8 cellular contexts compared by ENCODE assay signal in the genomic region with DNA sequence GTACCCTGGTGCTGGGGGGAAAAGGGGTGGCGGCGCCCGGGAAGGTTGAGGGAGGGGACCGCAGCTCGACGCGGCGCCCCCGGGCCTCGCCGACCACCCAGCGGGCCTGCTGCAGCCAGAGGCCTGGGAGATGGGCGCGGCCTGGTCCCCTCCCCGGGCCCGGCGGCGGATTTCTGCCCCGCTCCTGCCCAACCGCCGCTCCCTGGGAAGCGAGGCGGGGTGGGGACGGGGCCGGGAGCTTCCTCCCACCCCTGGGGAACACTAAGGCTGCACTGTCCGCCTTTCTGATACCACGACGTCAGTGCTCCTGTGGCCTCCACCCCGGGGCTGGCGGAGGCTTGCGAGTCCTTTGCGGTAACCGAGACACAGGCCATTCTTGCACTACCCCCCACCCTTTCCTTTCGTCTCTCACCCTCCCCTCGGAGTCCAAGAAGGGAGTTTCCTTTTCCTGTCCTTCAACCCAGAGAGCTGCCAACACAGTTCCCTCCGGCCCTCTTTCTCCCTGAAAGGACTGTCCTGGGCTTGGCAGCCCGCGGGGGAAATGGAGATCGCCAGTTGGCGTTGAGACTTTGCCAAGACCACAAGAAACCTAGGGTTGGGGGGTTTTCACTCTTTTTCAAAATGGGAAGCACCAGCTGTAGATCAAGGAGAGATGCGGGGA. TPM values are rescaled to one million over a fixed set of nuclear protein-coding genes. Genes with fewer than 3 reads are reported as not detected.
DNase-seq lines count a peak whose midpoint lies in the region; ATAC-seq and TF ChIP-seq lines count a peak whose summit lies in the region.

No MANE protein-coding gene starts in this region.

- H3F3A ChIP-seq in GM23338 (replicated peaks; ENCODE audit: low read depth), result no peaks in the 10 kb centered on the region

- peak overlapping the region; percentile 99 for H3K4me3 Mint-ChIP-seq in GM23338

- H3K36me3 Mint-ChIP-seq in GM23338 (ENCODE audit: low read depth), result no peaks in the 10 kb centered on the region; the same call in 2 of the 3 replicates

- no peaks in the 10 kb centered on the region for H3K9me2 ChIP-seq in GM23338 (ENCODE audit: insufficient read depth)

- peak in 1 of 2 donors; percentile 12 for TF ChIP-seq POLR2A in sigmoid colon (IDR thresholded peaks at IDR 0.05)

- peak overlapping the region; percentile 87 for H3K27ac ChIP-seq in GM23338 (ENCODE audit: low read depth)
- peak overlapping the region; percentile 88 for H3K27ac ChIP-seq in brain microvascular endothelial cell
- H3K27ac ChIP-seq in iPS-18a (ENCODE audit: low read length), result peak overlapping the region; percentile 31
- H3K27ac ChIP-seq in sigmoid colon, result peak overlapping the region; percentile 93 to 98 (median 98)

- H3K4me2 ChIP-seq in GM23338, result peak overlapping the region; percentile 78

- H3K9ac ChIP-seq in iPS-18a (ENCODE audit: low read length), result peak overlapping the region; percentile 51

- H3K27me3 Mint-ChIP-seq in GM23338 (ENCODE audit: insufficient read depth, low read depth, poor library complexity), result peaks cover 5% of the 10 kb centered on the region

- H3K27ac Mint-ChIP-seq in GM23338, result peak overlapping the region; percentile 92

- no peaks in the 10 kb centered on the region for H4K20me1 ChIP-seq in GM23338 (replicated peaks; ENCODE audit: insufficient read depth)

- peak overlapping the region; percentile 82 for H3K4me3 ChIP-seq in GM23338
- H3K4me3 ChIP-seq in Jurkat, Clone E6-1 (ENCODE audit: low read length), result peak overlapping the region; percentile 69
- H3K4me3 ChIP-seq in brain microvascular endothelial cell (ENCODE audit: low read depth, low read length), result peak overlapping the region; percentile 81
- H3K4me3 ChIP-seq in iPS-18a (ENCODE audit: low read length), result peak overlapping the region; percentile 76
- peak overlapping the region; percentile 71 to 93 (median 83) for H3K4me3 ChIP-seq in sigmoid colon

- ATAC-seq in GM23338, result peak; percentile 70

- H3K9me3 ChIP-seq in iPS-18a (ENCODE audit: control insufficient read depth, low read depth, low read length), result no peaks in the 10 kb centered on the region
- no peaks in the 10 kb centered on the region for H3K9me3 ChIP-seq in sigmoid colon

- H3K4me1 ChIP-seq in GM23338 (ENCODE audit: insufficient read depth) (peaks cover 17% of the 10 kb centered on the region), iPS-18a (ENCODE audit: control insufficient read depth, low read depth, low read length) (peaks cover 22% of the 10 kb centered on the region), sigmoid colon (peaks cover 0 to 47% (median 39%) of the 10 kb centered on the region in 4 donors)

- TF ChIP-seq CTCF in GM23338 (conservative IDR thresholded peaks at IDR 0.05; ENCODE audit: low read depth in 2 of 2), result no peak
- TF ChIP-seq CTCF in brain microvascular endothelial cell (IDR thresholded peaks at IDR 0.05; ENCODE audit: low read depth, low read length, missing control alignments), result no peak
- no peak for TF ChIP-seq CTCF in sigmoid colon (IDR thresholded peaks at IDR 0.05)

- DNase-seq in DMS79 treated with DMSO at 0.1 percent for 48 hours (lab: John Stamatoyannopoulos, UW) (peak; percentile 22), DMS79 (lab: John Stamatoyannopoulos, UW) (no peak), GM23338 (ENCODE audit: low spot score) (peak; percentile 64), SW 1271 (lab: John Stamatoyannopoulos, UW) (peak; percentile 25 to 47), brain microvascular endothelial cell (peak; percentile 44), sigmoid colon (peak; percentile 79)
- DNase-seq in Jurkat, Clone E6-1 (ENCODE audit: low read depth, low spot score), result no peak

- H2AFZ ChIP-seq in GM23338, result peak overlapping the region; percentile 70

- in situ Hi-C loops in brain microvascular endothelial cell (cut with HindIII; ENCODE audit: low pct_ligation_motif_present, low sequenced_read_pairs), result no loop called here

- WGBS in sigmoid colon, 2 donors, result 0% methylated on average over 41 of the region's 41 CpGs

- peaks cover 25% of the 10 kb centered on the region for H3K4me1 Mint-ChIP-seq in GM23338

- H3K79me2 ChIP-seq in GM23338 (replicated peaks; ENCODE audit: insufficient read depth), result peaks cover 48% of the 10 kb centered on the region

- H3K9me3 Mint-ChIP-seq in GM23338, result no peaks in the 10 kb centered on the region

- H3K27me3 ChIP-seq in GM23338 (ENCODE audit: insufficient read depth) (no peaks in the 10 kb centered on the region), brain microvascular endothelial cell (replicated peaks) (no peaks in the 10 kb centered on the region), iPS-18a (ENCODE audit: control insufficient read depth, insufficient read depth, low read length) (no peaks in the 10 kb centered on the region), sigmoid colon (no peaks in the 10 kb centered on the region)

- intact Hi-C loops in sigmoid colon (cut with DNase I), result loop anchor here (10.0 kb wide), 4 partner anchors 200 to 310 kb away; a partner anchor contains a TSS

- H3K36me3 ChIP-seq in GM23338 (ENCODE audit: insufficient read depth), result no peaks in the 10 kb centered on the region
- H3K36me3 ChIP-seq in brain microvascular endothelial cell (replicated peaks), result no peaks in the 10 kb centered on the region
- H3K36me3 ChIP-seq in iPS-18a (ENCODE audit: control insufficient read depth, low read depth, low read length), result no peaks in the 10 kb centered on the region
- H3K36me3 ChIP-seq in sigmoid colon, result no peaks in the 10 kb centered on the region

- TF ChIP-seq EP300 in sigmoid colon (IDR thresholded peaks at IDR 0.05), result no peak

TF ChIP-seq in GM23338, 12 proteins besides CTCF, POLR2A, EP300 and RAD21 (continues in another document):
- TF ChIP-seq ZNF331 (CRISPR knock-in tag; IDR thresholded peaks at IDR 0.05; ENCODE audit: low read depth) (no peak), ZNF114 (CRISPR knock-in tag; IDR thresholded peaks at IDR 0.05) (no peak), STAT1 (IDR thresholded peaks at IDR 0.05; ENCODE audit: unreplicated experiment) (no peak), CREB1 (CRISPR knock-in tag; IDR thresholded peaks at IDR 0.05; ENCODE audit: low read depth) (no peak), EZH2phosphoT487 (IDR thresholded peaks at IDR 0.05; ENCODE audit: unreplicated experiment) (no peak), POLR2AphosphoS5 (IDR thresholded peaks at IDR 0.05; ENCODE audit: low read depth) (no peak), EZH2 (IDR thresholded peaks at IDR 0.05; ENCODE audit: low read depth, unreplicated experiment) (no peak)
- TF ChIP-seq, protein P1, sequence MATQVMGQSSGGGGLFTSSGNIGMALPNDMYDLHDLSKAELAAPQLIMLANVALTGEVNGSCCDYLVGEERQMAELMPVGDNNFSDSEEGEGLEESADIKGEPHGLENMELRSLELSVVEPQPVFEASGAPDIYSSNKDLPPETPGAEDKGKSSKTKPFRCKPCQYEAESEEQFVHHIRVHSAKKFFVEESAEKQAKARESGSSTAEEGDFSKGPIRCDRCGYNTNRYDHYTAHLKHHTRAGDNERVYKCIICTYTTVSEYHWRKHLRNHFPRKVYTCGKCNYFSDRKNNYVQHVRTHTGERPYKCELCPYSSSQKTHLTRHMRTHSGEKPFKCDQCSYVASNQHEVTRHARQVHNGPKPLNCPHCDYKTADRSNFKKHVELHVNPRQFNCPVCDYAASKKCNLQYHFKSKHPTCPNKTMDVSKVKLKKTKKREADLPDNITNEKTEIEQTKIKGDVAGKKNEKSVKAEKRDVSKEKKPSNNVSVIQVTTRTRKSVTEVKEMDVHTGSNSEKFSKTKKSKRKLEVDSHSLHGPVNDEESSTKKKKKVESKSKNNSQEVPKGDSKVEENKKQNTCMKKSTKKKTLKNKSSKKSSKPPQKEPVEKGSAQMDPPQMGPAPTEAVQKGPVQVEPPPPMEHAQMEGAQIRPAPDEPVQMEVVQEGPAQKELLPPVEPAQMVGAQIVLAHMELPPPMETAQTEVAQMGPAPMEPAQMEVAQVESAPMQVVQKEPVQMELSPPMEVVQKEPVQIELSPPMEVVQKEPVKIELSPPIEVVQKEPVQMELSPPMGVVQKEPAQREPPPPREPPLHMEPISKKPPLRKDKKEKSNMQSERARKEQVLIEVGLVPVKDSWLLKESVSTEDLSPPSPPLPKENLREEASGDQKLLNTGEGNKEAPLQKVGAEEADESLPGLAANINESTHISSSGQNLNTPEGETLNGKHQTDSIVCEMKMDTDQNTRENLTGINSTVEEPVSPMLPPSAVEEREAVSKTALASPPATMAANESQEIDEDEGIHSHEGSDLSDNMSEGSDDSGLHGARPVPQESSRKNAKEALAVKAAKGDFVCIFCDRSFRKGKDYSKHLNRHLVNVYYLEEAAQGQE (IDR thresholded peaks at IDR 0.05; ENCODE audit: unreplicated experiment), result no peak

RNA-seq across cellular contexts. Expression of a gene that starts 0.7 kb away (rescaled TPM):
- total RNA-seq in GM23338 (2014; rRNA removed; shearing (Covaris generic)), result 16.4 and 21.4 TPM in 2 replicates
- polyA plus RNA-seq in GM23338 (2016; fragmentation: Nextera tagmentation; extraction: Ambion mirVana), result 27.1 and 29.4 TPM in 2 replicates
- 53.8 TPM for polyA plus RNA-seq in Jurkat, Clone E6-1 (2012; ENCODE audit: insufficient read depth, insufficient read length)
- 10 to 100 TPM; 50.8 to 67.0 (median 56.7) TPM for total RNA-seq in sigmoid colon
- polyA plus RNA-seq in sigmoid colon, result 10 to 100 TPM; 47.3 to 91.8 (median 79.9) TPM

Comparison
In these comparisons a context has a peak if more than half of its experiments do, and no peak if none do; other contexts are left out.
1. DNase-seq: peak in DMS79 treated with DMSO at 0.1 percent for 48 hours (single experiment), GM23338 (single experiment), SW 1271 (2 of 2), brain microvascular endothelial cell (single experiment) and sigmoid colon (single experiment); none in DMS79 (single experiment) and Jurkat, Clone E6-1 (single experiment).
2. H3K27ac ChIP-seq: peak in every context shown above with its lines; median percentile 98 in sigmoid colon; 88 in brain microvascular endothelial cell; 87 in GM23338; 31 in iPS-18a.
3. Peak in every context shown above with its lines, with median percentiles within 50 percentile points of each other: H3K4me3 ChIP-seq.